15 cellular contexts compared by ENCODE assay signal in the genomic region with DNA sequence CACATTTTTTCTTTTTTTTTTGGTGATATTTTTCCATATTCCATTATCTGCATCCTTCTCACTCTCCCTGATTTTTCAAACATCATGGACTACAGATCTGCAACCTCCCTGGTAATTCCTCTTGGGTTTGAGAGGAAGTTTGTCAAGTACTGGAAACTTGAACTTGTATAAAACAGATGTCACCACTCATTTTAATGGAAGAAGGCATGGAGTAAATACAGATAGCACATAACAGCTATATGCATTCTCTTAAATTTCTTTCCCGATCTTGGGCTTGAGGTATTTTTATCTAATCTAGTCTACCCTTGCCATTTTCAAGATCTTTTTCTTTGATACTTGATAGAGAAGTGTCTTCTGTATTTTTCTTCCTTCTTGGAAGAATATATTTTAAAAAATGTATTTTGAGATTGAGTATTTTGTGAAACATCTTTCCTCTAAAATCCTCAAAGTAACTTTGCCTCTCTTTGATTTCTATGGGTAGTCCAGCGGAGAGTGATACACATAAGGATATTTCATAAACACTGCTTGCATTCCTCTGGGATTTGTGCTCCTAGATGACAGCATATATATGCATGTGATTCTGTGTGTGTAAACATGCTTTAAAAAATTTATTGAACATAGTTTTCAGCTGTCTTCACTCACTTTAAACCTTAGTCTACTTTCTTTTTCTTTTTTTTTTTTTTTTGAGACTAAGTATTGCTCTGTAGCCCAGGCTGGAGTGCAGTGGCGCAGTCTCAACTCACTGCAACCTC.
"Had no signal": no experiment of that assay in that cellular context is flagged by ENCODE, and none has a peak within 500 bp of the region (broad histone marks: within the 10 kb centered on the region; RNA-seq: fewer than 3 reads in every experiment).

No MANE protein-coding gene starts in this region.

- H3K4me1 Mint-ChIP-seq: neural crest cell had no signal

- H3K36me3 Mint-ChIP-seq: activated CD4-positive, alpha-beta memory T cell treated with anti-CD3 and anti-CD28 coated beads for 36 hours; activated CD8-positive, alpha-beta memory T cell treated with anti-CD3 and anti-CD28 coated beads, Interleukin-2, amount 10 ng/mL, durations not matched to agents 7 days and 5 days; activated naive CD4-positive, alpha-beta T cell treated with anti-CD3 and anti-CD28 coated beads, Interleukin-2, amount 50 U/mL, for 72 hours had no signal

- ATAC-seq: activated CD4-positive, alpha-beta T cell treated with anti-CD3 and anti-CD28 coated beads for 36 hours; activated CD8-positive, alpha-beta memory T cell treated with anti-CD3 and anti-CD28 coated beads, Interleukin-2, amount 10 ng/mL, durations not matched to agents 7 days and 5 days; activated naive CD4-positive, alpha-beta T cell treated with anti-CD3 and anti-CD28 coated beads, Interleukin-2, amount 50 U/mL, for 72 hours; activated T-cell treated with anti-CD3 and anti-CD28 coated beads, Interleukin-2, amount 50 U/mL, for 4 hours; foreskin keratinocyte; psoas muscle; right lobe of liver; upper lobe of right lung had no signal

- DNase-seq: activated CD4-positive, alpha-beta memory T cell treated with anti-CD3 and anti-CD28 coated beads for 36 hours; activated CD4-positive, alpha-beta T cell treated with anti-CD3 and anti-CD28 coated beads for 36 hours; activated CD8-positive, alpha-beta memory T cell treated with anti-CD3 and anti-CD28 coated beads, Interleukin-2, amount 10 ng/mL, durations not matched to agents 7 days and 5 days; activated gamma-delta T cell; activated T-cell treated with anti-CD3 and anti-CD28 coated beads, Interleukin-2, amount 50 U/mL, for 4 hours; anterior cingulate cortex; foreskin keratinocyte; glutamatergic neuron; psoas muscle; right lobe of liver; stimulated activated CD4-positive, alpha-beta T cell treated with anti-CD3 and anti-CD28 coated beads, Interleukin-1b, Interleukin-23, amount 100 ng/mL, for 48 hours; upper lobe of right lung had no signal

- H3K27ac Mint-ChIP-seq: activated CD4-positive, alpha-beta memory T cell treated with anti-CD3 and anti-CD28 coated beads for 36 hours; activated CD4-positive, alpha-beta T cell treated with anti-CD3 and anti-CD28 coated beads for 36 hours; activated CD8-positive, alpha-beta memory T cell treated with anti-CD3 and anti-CD28 coated beads, Interleukin-2, amount 10 ng/mL, durations not matched to agents 7 days and 5 days had no signal

- H3K4me3 ChIP-seq: psoas muscle, right lobe of liver, thoracic aorta, upper lobe of right lung had no signal

- H3K9me3 Mint-ChIP-seq: activated CD4-positive, alpha-beta memory T cell treated with anti-CD3 and anti-CD28 coated beads for 36 hours; activated T-cell treated with anti-CD3 and anti-CD28 coated beads, Interleukin-2, amount 50 U/mL, for 4 hours; neural crest cell had no signal

- H3K27me3 Mint-ChIP-seq: activated CD4-positive, alpha-beta memory T cell treated with anti-CD3 and anti-CD28 coated beads for 36 hours; activated CD4-positive, alpha-beta T cell treated with anti-CD3 and anti-CD28 coated beads for 36 hours; activated CD8-positive, alpha-beta memory T cell treated with anti-CD3 and anti-CD28 coated beads, Interleukin-2, amount 10 ng/mL, durations not matched to agents 7 days and 5 days had no signal

- H3K4me3 Mint-ChIP-seq: activated CD4-positive, alpha-beta memory T cell treated with anti-CD3 and anti-CD28 coated beads for 36 hours; activated CD4-positive, alpha-beta T cell treated with anti-CD3 and anti-CD28 coated beads for 36 hours; activated CD8-positive, alpha-beta memory T cell treated with anti-CD3 and anti-CD28 coated beads, Interleukin-2, amount 10 ng/mL, durations not matched to agents 7 days and 5 days; activated T-cell treated with anti-CD3 and anti-CD28 coated beads, Interleukin-2, amount 50 U/mL, for 4 hours; neural crest cell had no signal
